In the genomic region with DNA sequence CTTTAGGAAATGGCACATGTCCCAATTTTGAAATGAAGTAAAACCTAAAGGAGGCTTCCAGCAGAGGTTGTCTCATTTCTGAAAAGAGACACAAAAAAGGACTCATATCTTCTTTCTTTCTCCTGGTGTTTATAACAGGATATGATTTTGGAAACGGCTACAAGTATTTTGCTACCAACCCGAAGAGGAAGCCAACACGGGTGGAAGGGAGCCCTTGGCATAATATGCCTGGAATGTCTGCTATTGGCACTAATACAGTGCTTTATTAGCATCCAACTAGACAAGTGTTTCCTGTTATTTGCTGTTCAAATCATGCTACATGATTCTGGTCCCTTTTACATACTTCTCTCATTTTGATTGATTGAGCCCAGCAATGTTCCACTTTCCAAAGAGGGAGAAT, we compare ENCODE assay signal across 13 cellular contexts. TPM values are rescaled to one million over a fixed set of nuclear protein-coding genes. Genes with fewer than 3 reads are reported as not detected.
DNase-seq lines count a peak whose midpoint lies in the region; TF ChIP-seq lines count a peak whose summit lies in the region.
"Not testable (repeated sequence)": the region's sequence is repeated elsewhere in the genome, so short reads cannot be mapped to it uniquely, and the experiment has no call there.
"Had no signal": no experiment of that assay in that cellular context is flagged by ENCODE, and none has a peak within 500 bp of the region (broad histone marks: within the 10 kb centered on the region; RNA-seq: fewer than 3 reads in every experiment).

No MANE protein-coding gene starts in this region.

- H3K4me2 ChIP-seq in SK-N-SH: peak overlapping the region; percentile 43; the same call in 1 of the 2 replicates
- H3K4me2 ChIP-seq in mammary epithelial cell (ENCODE audit: insufficient read depth, low read depth, low read length); mesenchymal stem cell (ENCODE audit: low read length, poor library complexity, severe bottlenecking): not testable (repeated sequence)
- peak overlapping the region; percentile 51 for H3K4me2 ChIP-seq in fibroblast of lung (ENCODE audit: extremely low read depth, insufficient read depth, low read length)

- H3K36me3 ChIP-seq in SK-N-SH (replicated peaks in 1 of 2; ENCODE audit: control insufficient read depth in 1 of 2, insufficient read depth in 2 of 2, low read length in 1 of 2); mammary epithelial cell (ENCODE audit: insufficient read depth, low read length); fibroblast of lung (ENCODE audit: control insufficient read depth, insufficient read depth, low read length); mesenchymal stem cell (ENCODE audit: control insufficient read depth in 1 of 2, insufficient read depth in 2 of 2, low read depth in 1 of 2, low read length in 2 of 2): not testable (repeated sequence)

- DNase-seq in EH (ENCODE audit: low read depth): peak; percentile 57
- peak; percentile 13 for DNase-seq in HCEC 1CT
- DNase-seq in NCI-H446 (lab: John Stamatoyannopoulos, UW): peak; percentile 10 to 49
- not testable (repeated sequence) for DNase-seq in SK-N-SH, mammary epithelial cell, mesenchymal stem cell
- DNase-seq in fibroblast of lung (ENCODE audit: low read depth in 2 of 2): peak in 1 of 2 donors; percentile 6

- H3K4ac ChIP-seq in mesenchymal stem cell (ENCODE audit: low read depth in 1 of 2, low read length in 2 of 2): not testable (repeated sequence)

- H3K9me3 ChIP-seq in SK-N-SH; mammary epithelial cell (replicated peaks; ENCODE audit: insufficient read depth, low read length); fibroblast of lung (ENCODE audit: control insufficient read depth, insufficient read depth, low read depth, low read length); mesenchymal stem cell (ENCODE audit: control insufficient read depth, low read length): not testable (repeated sequence)

- not testable (repeated sequence) for TF ChIP-seq EP300 in SK-N-SH (IDR thresholded peaks at IDR 0.05; ENCODE audit: borderline replicate concordance in 1 of 2, low read depth in 1 of 2, low read length in 1 of 2)

- dilution Hi-C loops in mammary epithelial cell (cut with HindIII; ENCODE audit: low sequenced_read_pairs): not testable (repeated sequence)

- TF ChIP-seq CTCF in SK-N-SH (IDR thresholded peaks at IDR 0.05); mammary epithelial cell (conservative IDR thresholded peaks at IDR 0.05 in 1 of 2, IDR thresholded peaks at IDR 0.05 in 1 of 2; ENCODE audit: extremely low read depth in 1 of 2, insufficient read depth in 1 of 2, low read depth in 1 of 2, low read length in 2 of 2); fibroblast of lung (conservative IDR thresholded peaks at IDR 0.05 in 1 of 2, IDR thresholded peaks at IDR 0.05 in 1 of 2; ENCODE audit: low read depth in 1 of 2, low read length in 2 of 2): not testable (repeated sequence)

- H2AFZ ChIP-seq in SK-N-SH (ENCODE audit: low read depth) (0 out of 2 replicates have a peak overlapping the region, but pooled peaks have one; percentile 56), mammary epithelial cell (ENCODE audit: low read depth, low read length) (peak overlapping the region; percentile 52)
- H2AFZ ChIP-seq in fibroblast of lung (ENCODE audit: low read length); mesenchymal stem cell (ENCODE audit: low read depth, low read length): not testable (repeated sequence)

- not testable (repeated sequence) for H4K20me1 ChIP-seq in SK-N-SH (ENCODE audit: insufficient read depth); mammary epithelial cell (ENCODE audit: insufficient read depth, low read length); fibroblast of lung (ENCODE audit: control insufficient read depth, extremely low read depth, insufficient read depth, low read length)

- intact Hi-C loops in mammary epithelial cell (cut with micrococcal nuclease): not testable (repeated sequence)

- BruUV-seq in mammary epithelial cell (replicated peaks; lab: Mats Ljungman, UMichigan): not testable (repeated sequence)

- H3K79me2 ChIP-seq in SK-N-SH (ENCODE audit: insufficient read depth); mammary epithelial cell (ENCODE audit: insufficient read depth, low read length); fibroblast of lung (ENCODE audit: control insufficient read depth, insufficient read depth, low read length): not testable (repeated sequence)

- CTCF ChIA-PET in SK-N-SH (lab: Yijun Ruan, JAX); mammary epithelial cell (lab: Charles Lee; ENCODE audit: low non-redundant PET): not testable (repeated sequence)

- not testable (repeated sequence) for H2BK120ac ChIP-seq in mesenchymal stem cell (ENCODE audit: low read depth, low read length)

- not testable (repeated sequence) for H3K9ac ChIP-seq in SK-N-SH; mammary epithelial cell (ENCODE audit: insufficient read depth, low read length); fibroblast of lung (ENCODE audit: insufficient read depth, low read length)
- peak overlapping the region; percentile 55 for H3K9ac ChIP-seq in mesenchymal stem cell (ENCODE audit: low read length)

- in situ Hi-C loops in mammary epithelial cell (cut with MboI; ENCODE audit: low sequenced_read_pairs in 2 of 2): not testable (repeated sequence)

- H4K8ac ChIP-seq in mesenchymal stem cell (ENCODE audit: low read length): not testable (repeated sequence)

- POLR2A ChIA-PET in SK-N-SH (lab: Yijun Ruan, JAX): not testable (repeated sequence)

- H3K27me3 ChIP-seq in SK-N-SH (ENCODE audit: insufficient read depth); mammary epithelial cell (ENCODE audit: insufficient read depth, low read length); fibroblast of lung (ENCODE audit: control insufficient read depth, insufficient read depth, low read length); mesenchymal stem cell (ENCODE audit: control insufficient read depth in 1 of 2, insufficient read depth in 1 of 2, low read length in 2 of 2): not testable (repeated sequence)

- H2BK15ac ChIP-seq in mesenchymal stem cell (ENCODE audit: low read depth, poor library complexity, severe bottlenecking): not testable (repeated sequence)

- not testable (repeated sequence) for H3K9me2 ChIP-seq in SK-N-SH

- not testable (repeated sequence) for H3K14ac ChIP-seq in mesenchymal stem cell (ENCODE audit: low read length in 2 of 2)

- H3K4me3 ChIP-seq in SK-N-SH (ENCODE audit: low read depth in 2 of 2, low read length in 1 of 2); mammary epithelial cell (replicated peaks in 1 of 3; ENCODE audit: insufficient read depth in 1 of 3, low read depth in 2 of 3, low read length in 3 of 3); fibroblast of lung (replicated peaks in 1 of 4; ENCODE audit: control extremely low read depth in 1 of 4, insufficient read depth in 1 of 4, low read depth in 3 of 4, low read length in 4 of 4); mesenchymal stem cell (ENCODE audit: insufficient read depth in 1 of 2, low read depth in 1 of 2, low read length in 2 of 2): not testable (repeated sequence)

- not testable (repeated sequence) for H4K91ac ChIP-seq in mesenchymal stem cell (ENCODE audit: low read length)

- H2BK12ac ChIP-seq in mesenchymal stem cell (ENCODE audit: low read length in 2 of 2): not testable (repeated sequence)

- TF ChIP-seq RAD21 in SK-N-SH (IDR thresholded peaks at IDR 0.05; ENCODE audit: low read length): not testable (repeated sequence)

- not testable (repeated sequence) for H2BK5ac ChIP-seq in mesenchymal stem cell (ENCODE audit: low read depth, low read length, poor library complexity, severe bottlenecking)

- WGBS in SK-N-SH (ENCODE audit: low lambda C conversion rate): 6% methylated on average over 3 of the region's 3 CpGs
- WGBS in mammary epithelial cell (ENCODE audit: low coverage, missing lambda C conversion rate): no CpG with 5 or more reads among the region's 3 CpGs
- WGBS in mesenchymal stem cell: 80% methylated on average over 3 of the region's 3 CpGs

- H3F3A ChIP-seq in SK-N-SH (replicated peaks; ENCODE audit: insufficient read depth): peaks cover 10% of the 10 kb centered on the region

- not testable (repeated sequence) for H3K79me1 ChIP-seq in mesenchymal stem cell (replicated peaks; ENCODE audit: low read length, poor library complexity, severe bottlenecking)

- H2AK5ac ChIP-seq in mesenchymal stem cell (ENCODE audit: low read length, severe bottlenecking): not testable (repeated sequence)

- peak overlapping the region in 1 of 2 experiments; percentile 39; a peak in 2 of 4 replicates for H3K27ac ChIP-seq in SK-N-SH (ENCODE audit: low read depth in 2 of 2, low read length in 1 of 2)
- not testable (repeated sequence) for H3K27ac ChIP-seq in mammary epithelial cell (ENCODE audit: insufficient read depth, low read depth, low read length); mesenchymal stem cell (ENCODE audit: low read length, poor library complexity, severe bottlenecking)
- peak overlapping the region; percentile 51 for H3K27ac ChIP-seq in fibroblast of lung (ENCODE audit: insufficient read depth, low read length)

- H3K18ac ChIP-seq in mesenchymal stem cell (ENCODE audit: low read depth in 1 of 2, low read length in 2 of 2): not testable (repeated sequence)

- H3K4me1 ChIP-seq in SK-N-SH (ENCODE audit: control insufficient read depth in 1 of 2, insufficient read depth in 2 of 2, low read depth in 1 of 2, low read length in 1 of 2): peaks cover 0 to 16% of the 10 kb centered on the region in 2 experiments; a peak in 1 of 4 replicates
- peaks cover 15% of the 10 kb centered on the region for H3K4me1 ChIP-seq in mammary epithelial cell (ENCODE audit: insufficient read depth, low read length)
- H3K4me1 ChIP-seq in fibroblast of lung (ENCODE audit: control insufficient read depth, extremely low read depth, insufficient read depth, low read length); mesenchymal stem cell (ENCODE audit: control insufficient read depth, insufficient read depth, low read depth, low read length): not testable (repeated sequence)

- H3K23ac ChIP-seq in mesenchymal stem cell (ENCODE audit: low read length in 2 of 2): not testable (repeated sequence)

RNA-seq across cellular contexts. Expression of a gene that starts 8.7 kb away (rescaled TPM):
- polyA plus RNA-seq in SK-N-SH (2012; rRNA removed): 0.16 and 0.18 TPM in 2 replicates
- 0.10 and 0.20 TPM in 2 replicates for polyA plus RNA-seq in SK-N-SH (2012; cell fraction: cytosol; rRNA removed)
- 0.81 and 1.1 TPM in 2 replicates for polyA plus RNA-seq in SK-N-SH (2012; cell fraction: nucleus; rRNA removed)
- not detected for total RNA-seq in mammary epithelial cell
- 0.26 TPM for polyA plus RNA-seq in mammary epithelial cell
- polyA minus RNA-seq in mammary epithelial cell: not detected
- total RNA-seq in fibroblast of lung: not detected in 2 replicates
- polyA plus RNA-seq in fibroblast of lung: 0.12 and 0.19 TPM in 2 replicates
- polyA plus RNA-seq in fibroblast of lung (2012): not detected in 2 replicates
- not detected in 2 replicates for polyA minus RNA-seq in fibroblast of lung (ENCODE audit: low replicate concordance)
- 0.23 TPM for polyA plus RNA-seq in mesenchymal stem cell (2013, experiment 1 of 2)
- polyA plus RNA-seq in mesenchymal stem cell (2013, experiment 2 of 2): 0.10 TPM
- total RNA-seq: Caco-2; CD4-positive, alpha-beta memory T cell; H1; MCF 10A; NCI-H460 had no signal
- polyA plus RNA-seq: CD4-positive, alpha-beta memory T cell; IgD-negative memory B cell had no signal

RNA-seq across cellular contexts. Expression of a gene that starts 29.0 kb away (rescaled TPM):
- polyA plus RNA-seq in SK-N-SH (2012; rRNA removed) (6.0 and 6.6 TPM in 2 replicates), mammary epithelial cell (3.6 TPM), fibroblast of lung (5.3 and 7.0 TPM in 2 replicates)
- polyA plus RNA-seq in SK-N-SH (2012; cell fraction: cytosol; rRNA removed): 5.0 TPM in 2 replicates
- 9.7 and 10.2 TPM in 2 replicates for polyA plus RNA-seq in SK-N-SH (2012; cell fraction: nucleus; rRNA removed)
- total RNA-seq in mammary epithelial cell (1 to 10 TPM in 1 of 2 donors, under 1 TPM in 1; 0.71 to 1.2 TPM), fibroblast of lung (5.1 and 5.6 TPM in 2 replicates)
- polyA minus RNA-seq in mammary epithelial cell (10.1 TPM), fibroblast of lung (ENCODE audit: low replicate concordance) (11.7 and 13.4 TPM in 2 replicates)
- polyA plus RNA-seq in fibroblast of lung (2012): 4.6 and 6.6 TPM in 2 replicates
- polyA plus RNA-seq in mesenchymal stem cell (2013, experiment 1 of 2): 2.4 TPM
- polyA plus RNA-seq in mesenchymal stem cell (2013, experiment 2 of 2): 2.5 TPM
